In genomic region chr14:100391777-100392176, GRCh38 we compare ENCODE assay signal across 21 cellular contexts. TPM values are rescaled to one million over a fixed set of nuclear protein-coding genes. Genes with fewer than 3 reads are reported as not detected.
DNase-seq lines count a peak whose midpoint lies in the region; ATAC-seq and TF ChIP-seq lines count a peak whose summit lies in the region.
"Had no signal": no experiment of that assay in that cellular context is flagged by ENCODE, and none has a peak within 500 bp of the region (broad histone marks: within the 10 kb centered on the region; RNA-seq: fewer than 3 reads in every experiment).

No MANE protein-coding gene starts in this region.

- H3K4me3 Mint-ChIP-seq in nephron, result peak overlapping the region; percentile 12 to 47 (median 21)
- H3K4me3 Mint-ChIP-seq: activated CD8-positive, alpha-beta T cell treated with anti-CD3 and anti-CD28 coated beads, Interleukin-2, amount 10 ng/mL, durations not matched to agents 7 days and 5 days; activated T-cell treated with anti-CD3 and anti-CD28 coated beads, Interleukin-2, amount 50 U/mL, for 24 hours; endodermal cell had no signal

- in situ Hi-C loops in IMR-90 (cut with MboI; ENCODE audit: low sequenced_read_pairs), result no loop called here

- no peak overlapping the region for H3K9ac ChIP-seq in IMR-90 (ENCODE audit: low read depth, low read length)

- H3K27me3 ChIP-seq in IMR-90 (ENCODE audit: control insufficient read depth, insufficient read depth, low read length), result no peaks in the 10 kb centered on the region
- H3K27me3 ChIP-seq: right lobe of liver, upper lobe of left lung had no signal

- H2AK5ac ChIP-seq in IMR-90 (ENCODE audit: low read depth, low read length), result no peak overlapping the region

- TF ChIP-seq RAD21 in IMR-90 (IDR thresholded peaks at IDR 0.05; ENCODE audit: low read length), result no peak

- H4K5ac ChIP-seq in IMR-90 (ENCODE audit: low read depth, low read length), result no peak overlapping the region

- H3K14ac ChIP-seq in IMR-90 (replicated peaks; ENCODE audit: low read depth, low read length), result no peak overlapping the region

- peaks cover 2% of the 10 kb centered on the region; the same call in 1 of the 2 replicates for H3K36me3 ChIP-seq in IMR-90 (ENCODE audit: control insufficient read depth, insufficient read depth, low read length)
- H3K36me3 ChIP-seq: right lobe of liver, upper lobe of left lung had no signal

- peaks cover 26% of the 10 kb centered on the region for H3K9me1 ChIP-seq in IMR-90 (ENCODE audit: insufficient read depth, low read length)

- peak overlapping the region; percentile 47 for H2BK5ac ChIP-seq in IMR-90 (ENCODE audit: low read depth, low read length, poor library complexity, severe bottlenecking)

- no peak overlapping the region for H4K91ac ChIP-seq in IMR-90 (ENCODE audit: insufficient read depth, low read depth, low read length)

- H2BK15ac ChIP-seq in IMR-90 (ENCODE audit: low read depth, low read length), result no peak overlapping the region

- peak overlapping the region in 1 of 2 experiments; percentile 64; a peak in 1 of 4 replicates for H4K8ac ChIP-seq in IMR-90 (ENCODE audit: low read depth in 2 of 2, low read length in 2 of 2)

- no peak overlapping the region for H3K4ac ChIP-seq in IMR-90 (ENCODE audit: low read depth, low read length)

- WGBS in IMR-90 (ENCODE audit: extremely low coverage in 2 of 2, insufficient read length in 1 of 2), 2 experiments, result no CpG with 5 or more reads among the region's 4 CpGs

- no peak overlapping the region for H2BK20ac ChIP-seq in IMR-90 (ENCODE audit: low read depth, low read length)

- H3K56ac ChIP-seq in IMR-90 (ENCODE audit: extremely low read depth, insufficient read depth, low read length), result no peak overlapping the region

- no peak overlapping the region for H2AFZ ChIP-seq in IMR-90 (replicated peaks; ENCODE audit: low read length, poor library complexity)

- no peaks in the 10 kb centered on the region for H3K9me3 ChIP-seq in IMR-90 (ENCODE audit: control insufficient read depth, insufficient read depth, low read length)
- H3K9me3 ChIP-seq: mucosa of descending colon, right lobe of liver, upper lobe of left lung had no signal

- peak overlapping the region; percentile 64; the same call in 1 of the 2 replicates for H3K4me2 ChIP-seq in IMR-90 (ENCODE audit: low read depth, low read length)

- dilution Hi-C loops in IMR-90 (cut with HindIII; ENCODE audit: low sequenced_read_pairs, unreplicated experiment), result no loop called here

- intact Hi-C loops in IMR-90 (cut with micrococcal nuclease), result no loop called here

- H3K4me1 ChIP-seq in IMR-90 (ENCODE audit: control insufficient read depth, insufficient read depth, low read length), result peaks cover 29% of the 10 kb centered on the region

- peak overlapping the region; percentile 85 to 96 (median 92) for H3K27ac Mint-ChIP-seq in nephron
- H3K27ac Mint-ChIP-seq: activated CD8-positive, alpha-beta T cell treated with anti-CD3 and anti-CD28 coated beads, Interleukin-2, amount 10 ng/mL, durations not matched to agents 7 days and 5 days; activated T-cell treated with anti-CD3 and anti-CD28 coated beads, Interleukin-2, amount 50 U/mL, for 24 hours; endodermal cell had no signal

- TF ChIP-seq POLR2A in IMR-90 (IDR thresholded peaks at IDR 0.05; ENCODE audit: low read depth, low read length), result no peak

- TF ChIP-seq CTCF in AG09319 (IDR thresholded peaks at IDR 0.05; ENCODE audit: low read depth, low read length) (no peak), IMR-90 (conservative IDR thresholded peaks at IDR 0.05; ENCODE audit: low read depth, low read length) (no peak), nephron (IDR thresholded peaks at IDR 0.05; ENCODE audit: unreplicated experiment in 3 of 3) (no peak)

- CTCF ChIA-PET in IMR-90 (lab: Yijun Ruan, JAX), result interaction anchor here (0.9 kb wide), 2 partner anchors 26 to 254 kb away, joined by 3 read pairs; no protein-coding TSS in a partner anchor

- H3K4me1 Mint-ChIP-seq in nephron, result peaks cover 68% of the 10 kb centered on the region

- peak overlapping the region; percentile 19; the same call in 1 of the 2 replicates for H3K27ac ChIP-seq in IMR-90 (ENCODE audit: insufficient read depth, low read length)
- H3K27ac ChIP-seq: coronary artery, right lobe of liver, upper lobe of left lung had no signal

- peaks cover 34 to 51% of the 10 kb centered on the region in 2 experiments for H3K79me1 ChIP-seq in IMR-90 (ENCODE audit: low read depth in 1 of 2, low read length in 2 of 2)

- 0 out of 2 replicates have a peak overlapping the region, but pooled peaks have one; percentile 26 for H3K18ac ChIP-seq in IMR-90 (ENCODE audit: low read depth, low read length)

- no TSS peak for BruUV-seq in IMR-90 (replicated peaks; lab: Mats Ljungman, UMichigan)

- no peak overlapping the region for H2BK120ac ChIP-seq in IMR-90 (ENCODE audit: low read depth, low read length)

- no peaks in the 10 kb centered on the region for H3K27me3 Mint-ChIP-seq in nephron (ENCODE audit: low read depth)
- H3K27me3 Mint-ChIP-seq: activated T-cell treated with anti-CD3 and anti-CD28 coated beads, Interleukin-2, amount 50 U/mL, for 24 hours had no signal

- H3K23ac ChIP-seq in IMR-90 (ENCODE audit: low read depth, low read length), result no peak overlapping the region

- H3K9me3 Mint-ChIP-seq in nephron, result no peaks in the 10 kb centered on the region
- H3K9me3 Mint-ChIP-seq: activated T-cell treated with anti-CD3 and anti-CD28 coated beads, Interleukin-2, amount 50 U/mL, for 24 hours; endodermal cell had no signal

- no peak overlapping the region for H2AK9ac ChIP-seq in IMR-90 (replicated peaks; ENCODE audit: low read depth, low read length, poor library complexity)

- peaks cover 24% of the 10 kb centered on the region for H4K20me1 ChIP-seq in IMR-90 (ENCODE audit: insufficient read depth, low read length)

- peak; percentile 52 for DNase-seq in AG09319 (ENCODE audit: extremely low read depth, low read depth)
- DNase-seq in IMR-90, result peak; percentile 67
- DNase-seq in dedifferentiated amniotic fluid mesenchymal stem cell (ENCODE audit: extremely low spot score), result peak; percentile 29
- no peak for DNase-seq in NCI-H2081 (lab: John Stamatoyannopoulos, UW)
- DNase-seq: activated CD8-positive, alpha-beta T cell treated with anti-CD3 and anti-CD28 coated beads, Interleukin-2, amount 10 ng/mL, durations not matched to agents 7 days and 5 days; activated naive CD4-positive, alpha-beta T cell; activated T-cell treated with anti-CD3 and anti-CD28 coated beads, Interleukin-2, amount 50 U/mL, for 24 hours; amygdala; DMS79; endodermal cell; mucosa of descending colon; right lobe of liver; SW 1271 had no signal

- peaks cover 4% of the 10 kb centered on the region for H3K36me3 Mint-ChIP-seq in nephron (ENCODE audit: low read depth)

- no peak overlapping the region for H3K4me3 ChIP-seq in IMR-90 (ENCODE audit: insufficient read depth, low read depth, low read length)
- H3K4me3 ChIP-seq: coronary artery, mucosa of descending colon, right lobe of liver, upper lobe of left lung had no signal

- POLR2A ChIA-PET in IMR-90 (lab: Charles Lee; ENCODE audit: unreplicated experiment), result no interaction called here

- ATAC-seq in IMR-90 (ENCODE audit: low read depth) (peak; percentile 77), HG03571 (IDR thresholded peaks at IDR 0.05; ENCODE audit: unreplicated experiment) (no peak), HG03095 (IDR thresholded peaks at IDR 0.05; ENCODE audit: unreplicated experiment) (no peak), GM21526 (IDR thresholded peaks at IDR 0.05; ENCODE audit: low FRiP score, unreplicated experiment) (no peak)
- ATAC-seq: activated CD4-positive, CD25-positive, alpha-beta regulatory T cell treated with anti-CD3 and anti-CD28 coated beads, Interleukin-2, amount 50 U/mL, for 24 hours; activated CD8-positive, alpha-beta T cell treated with anti-CD3 and anti-CD28 coated beads, Interleukin-2, amount 10 ng/mL, durations not matched to agents 7 days and 5 days; HepG2; mucosa of descending colon; right lobe of liver had no signal

TF ChIP-seq in IMR-90, 13 proteins besides CTCF, POLR2A, EP300 and RAD21:
- no peak for TF ChIP-seq ELK1 (IDR thresholded peaks at IDR 0.05; ENCODE audit: borderline replicate concordance, low read depth, low read length)
- no peak for TF ChIP-seq FOS (IDR thresholded peaks at IDR 0.05; ENCODE audit: low read depth, low read length)
- TF ChIP-seq RFX5 (IDR thresholded peaks at IDR 0.05; ENCODE audit: low read depth, low read length), result no peak
- TF ChIP-seq MAZ (IDR thresholded peaks at IDR 0.05; ENCODE audit: borderline replicate concordance, low read depth, low read length), result no peak
- no peak for TF ChIP-seq MXI1 (IDR thresholded peaks at IDR 0.05; ENCODE audit: borderline replicate concordance, low read depth, low read length)
- no peak for TF ChIP-seq CEBPB (IDR thresholded peaks at IDR 0.05; ENCODE audit: low read depth, low read length)
- TF ChIP-seq CHD1 (IDR thresholded peaks at IDR 0.05; ENCODE audit: low read depth, low read length), result no peak
- TF ChIP-seq MAFK (IDR thresholded peaks at IDR 0.05; ENCODE audit: low read depth, low read length), result no peak
- TF ChIP-seq USF2 (IDR thresholded peaks at IDR 0.05; ENCODE audit: low read depth, low read length), result no peak
- no peak for TF ChIP-seq NFE2L2 (IDR thresholded peaks at IDR 0.05; ENCODE audit: low read depth, low read length)

RNA-seq across cellular contexts. Expression of gene WDR25, which starts 15.5 kb away (rescaled TPM):
- total RNA-seq in IMR-90 (2012; rRNA removed), result 22.5 and 25.8 TPM in 2 replicates
- 16.6 and 16.9 TPM in 2 replicates for polyA plus RNA-seq in IMR-90 (2012; rRNA removed)
- 14.0 and 18.1 TPM in 2 replicates for polyA plus RNA-seq in IMR-90 (2012; cell fraction: cytosol; rRNA removed)
- 9.9 and 11.9 TPM in 2 replicates for polyA plus RNA-seq in IMR-90 (2012; cell fraction: nucleus; rRNA removed; ENCODE audit: low replicate concordance)

Comparison
In these comparisons a context has a peak if more than half of its experiments do, and no peak if none do; other contexts are left out.
1. DNase-seq: peak in AG09319 (single experiment), IMR-90 (single experiment) and dedifferentiated amniotic fluid mesenchymal stem cell (single experiment); none in NCI-H2081 (0 of 2).